In the genomic region with DNA sequence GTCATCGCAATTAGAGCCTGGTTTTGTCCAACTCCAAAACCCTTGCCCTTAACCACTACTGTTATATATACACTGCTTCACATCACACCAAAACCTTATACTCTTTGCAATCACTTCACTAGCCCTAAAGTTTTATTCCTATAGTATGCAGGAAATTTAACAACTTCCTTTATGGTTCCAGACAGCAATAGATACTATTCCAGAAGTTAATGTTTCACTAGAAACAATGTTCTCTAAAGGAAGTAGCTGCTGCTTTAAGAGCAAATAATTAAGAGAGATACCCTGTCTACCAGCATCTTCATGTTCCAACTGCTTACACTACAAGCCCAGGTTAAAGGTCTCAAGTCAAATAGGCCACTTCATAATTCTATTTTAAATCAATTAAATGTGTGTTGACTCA, we compare ENCODE assay signal across 25 cellular contexts. TPM values are rescaled to one million over a fixed set of nuclear protein-coding genes. Genes with fewer than 3 reads are reported as not detected.
"Had no signal": no experiment of that assay in that cellular context is flagged by ENCODE, and none has a peak within 500 bp of the region (broad histone marks: within the 10 kb centered on the region; RNA-seq: fewer than 3 reads in every experiment).

No MANE protein-coding gene starts in this region.

- H3K27ac ChIP-seq: breast epithelium, epithelial cell of prostate, esophagus squamous epithelium, parathyroid adenoma, psoas muscle, testis had no signal

- H3K9ac ChIP-seq: parathyroid adenoma had no signal

- H3K4me3 ChIP-seq: breast epithelium, esophagus squamous epithelium, psoas muscle, testis, uterus had no signal

- DNase-seq: activated CD4-positive, alpha-beta memory T cell treated with anti-CD3 and anti-CD28 coated beads, Interleukin-2, amount 10 ng/mL, durations not matched to agents 7 days and 5 days; activated CD4-positive, alpha-beta T cell treated with anti-CD3 and anti-CD28 coated beads for 1 hour; activated CD4-positive, alpha-beta T cell treated with anti-CD3 and anti-CD28 coated beads, Interleukin-2, amount 10 ng/mL, durations not matched to agents 7 days and 5 days; activated gamma-delta T cell treated with Interleukin-2 at 50 U/mL for 16 hours; activated naive CD8-positive, alpha-beta T cell treated with anti-CD3 and anti-CD28 coated beads, Interleukin-2, amount 50 U/mL, for 24 hours; activated T-cell treated with anti-CD3 and anti-CD28 coated beads, Interleukin-2, amount 50 U/mL, for 4 hours; central memory CD4-positive, alpha-beta T cell; effector CD8-positive, alpha-beta T cell; esophagus squamous epithelium; foreskin melanocyte; left ventricle myocardium superior; naive B cell; nucleus accumbens; psoas muscle; right cardiac atrium; stimulated activated CD4-positive, alpha-beta T cell treated with anti-CD3 and anti-CD28 coated beads, Interleukin-4, amount 100 ng/mL, for 1 hour; stimulated activated naive CD8-positive, alpha-beta T cell treated with anti-CD3 and anti-CD28 coated beads, Interleukin-15, Interleukin-2, amounts not matched to agents 100 U/mL and 50 U/mL, for 24 hours; T-helper 2 cell; testis; uterus had no signal

- ATAC-seq: activated naive CD8-positive, alpha-beta T cell treated with anti-CD3 and anti-CD28 coated beads, Interleukin-2, amount 50 U/mL, for 24 hours; activated T-cell treated with anti-CD3 and anti-CD28 coated beads, Interleukin-2, amount 50 U/mL, for 4 hours; activated T-helper 17 cell treated with anti-CD3 and anti-CD28 coated beads, Interleukin-2, amount 50 U/mL, for 72 hours; left ventricle myocardium superior; psoas muscle; right cardiac atrium; stimulated activated naive CD8-positive, alpha-beta T cell treated with anti-CD3 and anti-CD28 coated beads, Interleukin-15, Interleukin-2, amounts not matched to agents 100 U/mL and 50 U/mL, for 24 hours had no signal

- H3K9me3 ChIP-seq: breast epithelium, esophagus squamous epithelium, psoas muscle, testis, uterus had no signal

- H3K36me3 ChIP-seq: breast epithelium, esophagus squamous epithelium, uterus had no signal

RNA-seq across cellular contexts. Expression of gene FREM1, which starts 22.0 kb away (rescaled TPM):
- total RNA-seq: activated CD4-positive, alpha-beta memory T cell treated with anti-CD3 and anti-CD28 coated beads, Interleukin-2, amount 10 ng/mL, durations not matched to agents 7 days and 5 days; activated CD4-positive, alpha-beta T cell treated with anti-CD3 and anti-CD28 coated beads, Interleukin-2, amount 10 ng/mL, durations not matched to agents 7 days and 5 days; lung microvascular endothelial cell had no signal
